Comparison of ENCODE assay signal across 1 cellular context in the genomic region with DNA sequence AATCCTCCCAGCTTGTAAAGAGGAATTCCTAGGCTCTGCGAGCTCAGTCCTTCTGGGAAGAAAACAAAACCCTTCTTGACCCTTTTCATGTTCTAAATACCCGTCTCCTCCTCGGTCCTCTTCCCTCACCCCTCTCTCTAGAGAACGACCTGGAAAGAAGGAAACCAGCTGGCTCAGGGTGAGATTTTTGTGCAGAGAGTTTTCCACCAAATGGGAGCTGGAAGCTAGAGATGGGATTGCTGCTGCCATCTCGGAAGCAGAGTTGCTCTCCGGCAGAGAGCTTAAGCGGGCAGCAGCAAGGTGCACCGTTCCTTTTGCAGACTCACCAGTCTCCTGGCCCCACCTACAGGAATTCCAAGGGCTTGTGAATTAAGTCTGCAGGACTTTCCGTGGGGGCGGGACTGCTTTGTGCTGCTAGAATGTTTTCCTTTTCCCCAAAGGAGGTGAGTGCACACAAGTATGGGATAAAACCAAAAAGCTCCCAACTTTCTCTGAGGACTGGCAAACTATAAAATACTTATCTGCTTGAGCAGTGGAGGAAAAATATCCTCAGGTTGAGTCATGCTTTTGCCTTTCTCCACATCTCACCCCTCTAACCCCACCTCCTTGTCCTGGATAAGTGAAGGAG.
TF ChIP-seq lines count a peak whose summit lies in the region.

No MANE protein-coding gene starts in this region.

TF ChIP-seq in K562, 482 proteins besides CTCF, POLR2A, EP300 and RAD21 (continued from another document and continues in another):
- TF ChIP-seq, protein P1, sequence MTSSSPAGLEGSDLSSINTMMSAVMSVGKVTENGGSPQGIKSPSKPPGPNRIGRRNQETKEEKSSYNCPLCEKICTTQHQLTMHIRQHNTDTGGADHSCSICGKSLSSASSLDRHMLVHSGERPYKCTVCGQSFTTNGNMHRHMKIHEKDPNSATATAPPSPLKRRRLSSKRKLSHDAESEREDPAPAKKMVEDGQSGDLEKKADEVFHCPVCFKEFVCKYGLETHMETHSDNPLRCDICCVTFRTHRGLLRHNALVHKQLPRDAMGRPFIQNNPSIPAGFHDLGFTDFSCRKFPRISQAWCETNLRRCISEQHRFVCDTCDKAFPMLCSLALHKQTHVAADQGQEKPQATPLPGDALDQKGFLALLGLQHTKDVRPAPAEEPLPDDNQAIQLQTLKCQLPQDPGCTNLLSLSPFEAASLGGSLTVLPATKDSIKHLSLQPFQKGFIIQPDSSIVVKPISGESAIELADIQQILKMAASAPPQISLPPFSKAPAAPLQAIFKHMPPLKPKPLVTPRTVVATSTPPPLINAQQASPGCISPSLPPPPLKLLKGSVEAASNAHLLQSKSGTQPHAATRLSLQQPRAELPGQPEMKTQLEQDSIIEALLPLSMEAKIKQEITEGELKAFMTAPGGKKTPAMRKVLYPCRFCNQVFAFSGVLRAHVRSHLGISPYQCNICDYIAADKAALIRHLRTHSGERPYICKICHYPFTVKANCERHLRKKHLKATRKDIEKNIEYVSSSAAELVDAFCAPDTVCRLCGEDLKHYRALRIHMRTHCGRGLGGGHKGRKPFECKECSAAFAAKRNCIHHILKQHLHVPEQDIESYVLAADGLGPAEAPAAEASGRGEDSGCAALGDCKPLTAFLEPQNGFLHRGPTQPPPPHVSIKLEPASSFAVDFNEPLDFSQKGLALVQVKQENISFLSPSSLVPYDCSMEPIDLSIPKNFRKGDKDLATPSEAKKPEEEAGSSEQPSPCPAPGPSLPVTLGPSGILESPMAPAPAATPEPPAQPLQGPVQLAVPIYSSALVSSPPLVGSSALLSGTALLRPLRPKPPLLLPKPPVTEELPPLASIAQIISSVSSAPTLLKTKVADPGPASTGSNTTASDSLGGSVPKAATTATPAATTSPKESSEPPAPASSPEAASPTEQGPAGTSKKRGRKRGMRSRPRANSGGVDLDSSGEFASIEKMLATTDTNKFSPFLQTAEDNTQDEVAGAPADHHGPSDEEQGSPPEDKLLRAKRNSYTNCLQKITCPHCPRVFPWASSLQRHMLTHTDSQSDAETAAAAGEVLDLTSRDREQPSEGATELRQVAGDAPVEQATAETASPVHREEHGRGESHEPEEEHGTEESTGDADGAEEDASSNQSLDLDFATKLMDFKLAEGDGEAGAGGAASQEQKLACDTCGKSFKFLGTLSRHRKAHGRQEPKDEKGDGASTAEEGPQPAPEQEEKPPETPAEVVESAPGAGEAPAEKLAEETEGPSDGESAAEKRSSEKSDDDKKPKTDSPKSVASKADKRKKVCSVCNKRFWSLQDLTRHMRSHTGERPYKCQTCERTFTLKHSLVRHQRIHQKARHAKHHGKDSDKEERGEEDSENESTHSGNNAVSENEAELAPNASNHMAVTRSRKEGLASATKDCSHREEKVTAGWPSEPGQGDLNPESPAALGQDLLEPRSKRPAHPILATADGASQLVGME (CRISPR knock-in tag; IDR thresholded peaks at IDR 0.05), result no peak
- TF ChIP-seq MTA2 (IDR thresholded peaks at IDR 0.05; ENCODE audit: low read depth) (no peak), POLR2G (IDR thresholded peaks at IDR 0.05; ENCODE audit: low read depth, low read length) (no peak), KDM2B (CRISPR knock-in tag; IDR thresholded peaks at IDR 0.05) (no peak), KDM4B (IDR thresholded peaks at IDR 0.05; ENCODE audit: borderline replicate concordance in 2 of 2, low read depth in 1 of 2) (no peak), CBX5 (IDR thresholded peaks at IDR 0.05; ENCODE audit: borderline replicate concordance, low read depth) (no peak), FOXK2 (conservative IDR thresholded peaks at IDR 0.05 in 1 of 2, IDR thresholded peaks at IDR 0.05 in 1 of 2; ENCODE audit: low read depth in 2 of 2) (no peak), ZNF444 (CRISPR knock-in tag; IDR thresholded peaks at IDR 0.05) (no peak), NFE2 (IDR thresholded peaks at IDR 0.05; ENCODE audit: low read depth) (peak; percentile 16; the same call in 1 of the 2 replicates), ZFP36 (IDR thresholded peaks at IDR 0.05; ENCODE audit: low read depth, low read length, partially characterized antibody) (peak; percentile 17), BHLHE40 (IDR thresholded peaks at IDR 0.05; ENCODE audit: low read length) (0 out of 2 replicates have a peak, but pooled peaks have one; percentile 22), KLF13 (tag; IDR thresholded peaks at IDR 0.05; ENCODE audit: borderline replicate concordance, low read depth) (0 out of 2 replicates have a peak, but pooled peaks have one; percentile 25), JUND (IDR thresholded peaks at IDR 0.05; ENCODE audit: borderline replicate concordance, low read depth, low read length) (0 out of 2 replicates have a peak, but pooled peaks have one; percentile 18), JUND (tag; IDR thresholded peaks at IDR 0.05; ENCODE audit: borderline replicate concordance, low read depth, low read length) (no peak), TCF7L2 (IDR thresholded peaks at IDR 0.05; ENCODE audit: low read depth, low read length) (no peak), CBX3 (IDR thresholded peaks at IDR 0.05; ENCODE audit: borderline replicate concordance in 1 of 2, low read length in 2 of 2) (no peak), NR1H2 (CRISPR knock-in tag; IDR thresholded peaks at IDR 0.05) (no peak), MYC (IDR thresholded peaks at IDR 0.05; ENCODE audit: low read depth, low read length) (0 out of 2 replicates have a peak, but pooled peaks have one; percentile 22), MYC (CRISPR knock-in tag; IDR thresholded peaks at IDR 0.05; ENCODE audit: borderline replicate concordance, low read depth) (no peak), FOXM1 (IDR thresholded peaks at IDR 0.05; ENCODE audit: low read depth) (no peak), FOXM1 (CRISPR knock-in tag; IDR thresholded peaks at IDR 0.05; ENCODE audit: low read depth) (no peak), TEAD2 (tag; IDR thresholded peaks at IDR 0.05) (0 out of 2 replicates have a peak, but pooled peaks have one; percentile 2), ZNF778 (CRISPR knock-in tag; IDR thresholded peaks at IDR 0.05) (no peak), SRSF1 (IDR thresholded peaks at IDR 0.05; ENCODE audit: low read depth, low read length) (no peak), NBN (IDR thresholded peaks at IDR 0.05; ENCODE audit: low read depth) (no peak), CREBBP (IDR thresholded peaks at IDR 0.05; ENCODE audit: low read depth, low read length) (no peak), ETV6 (IDR thresholded peaks at IDR 0.05; ENCODE audit: borderline replicate concordance in 1 of 2, low read depth in 2 of 2, low read length in 1 of 2) (no peak), ETV6 (CRISPR knock-in tag; IDR thresholded peaks at IDR 0.05; ENCODE audit: borderline replicate concordance) (no peak), ARID2 (IDR thresholded peaks at IDR 0.05) (no peak), CBFA2T3 (IDR thresholded peaks at IDR 0.05) (no peak)
- TF ChIP-seq, protein P2, sequence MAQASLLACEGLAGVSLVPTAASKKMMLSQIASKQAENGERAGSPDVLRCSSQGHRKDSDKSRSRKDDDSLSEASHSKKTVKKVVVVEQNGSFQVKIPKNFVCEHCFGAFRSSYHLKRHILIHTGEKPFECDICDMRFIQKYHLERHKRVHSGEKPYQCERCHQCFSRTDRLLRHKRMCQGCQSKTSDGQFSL (CRISPR knock-in tag; IDR thresholded peaks at IDR 0.05), result no peak
- TF ChIP-seq, protein P2 (tag; IDR thresholded peaks at IDR 0.05), result no peak
- TF ChIP-seq, protein P3, sequence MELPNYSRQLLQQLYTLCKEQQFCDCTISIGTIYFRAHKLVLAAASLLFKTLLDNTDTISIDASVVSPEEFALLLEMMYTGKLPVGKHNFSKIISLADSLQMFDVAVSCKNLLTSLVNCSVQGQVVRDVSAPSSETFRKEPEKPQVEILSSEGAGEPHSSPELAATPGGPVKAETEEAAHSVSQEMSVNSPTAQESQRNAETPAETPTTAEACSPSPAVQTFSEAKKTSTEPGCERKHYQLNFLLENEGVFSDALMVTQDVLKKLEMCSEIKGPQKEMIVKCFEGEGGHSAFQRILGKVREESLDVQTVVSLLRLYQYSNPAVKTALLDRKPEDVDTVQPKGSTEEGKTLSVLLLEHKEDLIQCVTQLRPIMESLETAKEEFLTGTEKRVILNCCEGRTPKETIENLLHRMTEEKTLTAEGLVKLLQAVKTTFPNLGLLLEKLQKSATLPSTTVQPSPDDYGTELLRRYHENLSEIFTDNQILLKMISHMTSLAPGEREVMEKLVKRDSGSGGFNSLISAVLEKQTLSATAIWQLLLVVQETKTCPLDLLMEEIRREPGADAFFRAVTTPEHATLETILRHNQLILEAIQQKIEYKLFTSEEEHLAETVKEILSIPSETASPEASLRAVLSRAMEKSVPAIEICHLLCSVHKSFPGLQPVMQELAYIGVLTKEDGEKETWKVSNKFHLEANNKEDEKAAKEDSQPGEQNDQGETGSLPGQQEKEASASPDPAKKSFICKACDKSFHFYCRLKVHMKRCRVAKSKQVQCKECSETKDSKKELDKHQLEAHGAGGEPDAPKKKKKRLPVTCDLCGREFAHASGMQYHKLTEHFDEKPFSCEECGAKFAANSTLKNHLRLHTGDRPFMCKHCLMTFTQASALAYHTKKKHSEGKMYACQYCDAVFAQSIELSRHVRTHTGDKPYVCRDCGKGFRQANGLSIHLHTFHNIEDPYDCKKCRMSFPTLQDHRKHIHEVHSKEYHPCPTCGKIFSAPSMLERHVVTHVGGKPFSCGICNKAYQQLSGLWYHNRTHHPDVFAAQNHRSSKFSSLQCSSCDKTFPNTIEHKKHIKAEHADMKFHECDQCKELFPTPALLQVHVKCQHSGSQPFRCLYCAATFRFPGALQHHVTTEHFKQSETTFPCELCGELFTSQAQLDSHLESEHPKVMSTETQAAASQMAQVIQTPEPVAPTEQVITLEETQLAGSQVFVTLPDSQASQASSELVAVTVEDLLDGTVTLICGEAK (IDR thresholded peaks at IDR 0.05), result no peak
- TF ChIP-seq, protein P3 (CRISPR knock-in tag; IDR thresholded peaks at IDR 0.05), result no peak
- TF ChIP-seq, protein P4, sequence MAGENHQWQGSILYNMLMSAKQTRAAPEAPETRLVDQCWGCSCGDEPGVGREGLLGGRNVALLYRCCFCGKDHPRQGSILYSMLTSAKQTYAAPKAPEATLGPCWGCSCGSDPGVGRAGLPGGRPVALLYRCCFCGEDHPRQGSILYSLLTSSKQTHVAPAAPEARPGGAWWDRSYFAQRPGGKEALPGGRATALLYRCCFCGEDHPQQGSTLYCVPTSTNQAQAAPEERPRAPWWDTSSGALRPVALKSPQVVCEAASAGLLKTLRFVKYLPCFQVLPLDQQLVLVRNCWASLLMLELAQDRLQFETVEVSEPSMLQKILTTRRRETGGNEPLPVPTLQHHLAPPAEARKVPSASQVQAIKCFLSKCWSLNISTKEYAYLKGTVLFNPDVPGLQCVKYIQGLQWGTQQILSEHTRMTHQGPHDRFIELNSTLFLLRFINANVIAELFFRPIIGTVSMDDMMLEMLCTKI (IDR thresholded peaks at IDR 0.05; ENCODE audit: partially characterized antibody), result no peak
- TF ChIP-seq, protein P5, sequence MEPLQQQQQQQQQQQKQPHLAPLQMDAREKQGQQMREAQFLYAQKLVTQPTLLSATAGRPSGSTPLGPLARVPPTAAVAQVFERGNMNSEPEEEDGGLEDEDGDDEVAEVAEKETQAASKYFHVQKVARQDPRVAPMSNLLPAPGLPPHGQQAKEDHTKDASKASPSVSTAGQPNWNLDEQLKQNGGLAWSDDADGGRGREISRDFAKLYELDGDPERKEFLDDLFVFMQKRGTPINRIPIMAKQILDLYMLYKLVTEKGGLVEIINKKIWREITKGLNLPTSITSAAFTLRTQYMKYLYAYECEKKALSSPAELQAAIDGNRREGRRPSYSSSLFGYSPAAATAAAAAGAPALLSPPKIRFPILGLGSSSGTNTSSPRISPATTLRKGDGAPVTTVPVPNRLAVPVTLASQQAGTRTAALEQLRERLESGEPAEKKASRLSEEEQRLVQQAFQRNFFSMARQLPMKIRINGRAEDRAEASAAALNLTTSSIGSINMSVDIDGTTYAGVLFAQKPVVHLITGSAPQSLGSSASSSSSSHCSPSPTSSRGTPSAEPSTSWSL (CRISPR knock-in tag; IDR thresholded peaks at IDR 0.05; ENCODE audit: borderline replicate concordance), result no peak
